ENCODE assay signal across 8 cellular contexts in the genomic region with DNA sequence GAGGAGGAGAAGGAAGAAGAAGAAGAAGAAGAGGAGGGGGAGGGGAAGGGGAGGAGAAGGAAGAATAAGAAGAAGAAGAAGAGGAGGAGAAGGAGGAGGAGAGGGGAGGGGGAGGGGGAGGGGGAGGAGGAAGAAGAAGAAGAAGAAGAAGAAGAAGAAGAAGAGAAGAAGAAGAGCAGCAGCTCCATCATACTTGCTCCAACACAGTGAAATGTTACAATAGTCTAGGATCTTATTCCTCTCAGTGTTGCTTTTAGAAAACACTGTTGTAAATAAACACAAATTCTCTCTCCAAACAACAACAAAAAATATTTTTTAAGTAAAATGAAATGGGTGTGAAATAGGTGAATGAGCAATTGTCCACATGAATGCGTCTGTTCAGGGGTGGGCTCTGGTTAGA.
"Had no signal": no experiment of that assay in that cellular context is flagged by ENCODE, and none has a peak within 500 bp of the region (broad histone marks: within the 10 kb centered on the region; RNA-seq: fewer than 3 reads in every experiment).

No MANE protein-coding gene starts in this region.

- FAIRE-seq: G401.6, GM12878, GM12891, GM12892, GM18507, GM19239 had no signal

- H3K4me3 ChIP-seq: GM12878 had no signal

- ATAC-seq: GM12878 had no signal

- DNase-seq: GDM1, GF-D8 had no signal
